In genomic region chr1:248862695-248863010, GRCh38 we compare ENCODE assay signal across 1 cellular context.
TF ChIP-seq lines count a peak whose summit lies in the region.

No MANE protein-coding gene starts in this region.

TF ChIP-seq in GM23338, 12 proteins besides CTCF, POLR2A, EP300 and RAD21 (continued from another document):
- TF ChIP-seq EZH2phosphoT487 (IDR thresholded peaks at IDR 0.05; ENCODE audit: unreplicated experiment) (no peak), ETS1 (IDR thresholded peaks at IDR 0.05) (no peak), POLR2AphosphoS5 (IDR thresholded peaks at IDR 0.05; ENCODE audit: low read depth) (no peak), REST (IDR thresholded peaks at IDR 0.05; ENCODE audit: unreplicated experiment) (no peak), STAT1 (IDR thresholded peaks at IDR 0.05; ENCODE audit: unreplicated experiment) (no peak)
